Comparison of ENCODE assay signal across 27 cellular contexts in genomic region chr11:129855086-129855485, GRCh38. TPM values are rescaled to one million over a fixed set of nuclear protein-coding genes. Genes with fewer than 3 reads are reported as not detected.
A peak's percentile ranks its signal among the peaks of the same experiment; 100 is the strongest.
DNase-seq lines count a peak whose midpoint lies in the region; ATAC-seq and TF ChIP-seq lines count a peak whose summit lies in the region.
"Had no signal": no experiment of that assay in that cellular context is flagged by ENCODE, and none has a peak within 500 bp of the region (broad histone marks: within the 10 kb centered on the region; RNA-seq: fewer than 3 reads in every experiment).

No MANE protein-coding gene starts in this region.

- no peak overlapping the region for H3K4me3 Mint-ChIP-seq in activated CD8-positive, alpha-beta memory T cell treated with anti-CD3 and anti-CD28 coated beads, Interleukin-2, amount 10 ng/mL, durations not matched to agents 7 days and 5 days
- H3K4me3 Mint-ChIP-seq in Caco-2 (ENCODE audit: unreplicated experiment), result no peak overlapping the region
- peak overlapping the region in 2 of 3 donors; percentile 66 to 71 for H3K4me3 Mint-ChIP-seq in T-cell
- H3K4me3 Mint-ChIP-seq: brain; neural progenitor cell; stimulated activated naive B cell treated with anti-CD40 and anti-IgM and Interleukin-4, amounts not matched to agents 10 μg/mL and 1 μg/mL and 100 μg/mL, for 72 hours had no signal

- TF ChIP-seq CTCF in Caco-2 (IDR thresholded peaks at IDR 0.05; ENCODE audit: insufficient read depth in 1 of 2, low read depth in 1 of 2, low read length in 1 of 2, severe bottlenecking in 1 of 2, unreplicated experiment in 1 of 2), result no peak
- no peak for TF ChIP-seq CTCF in hepatocyte (IDR thresholded peaks at IDR 0.05; ENCODE audit: poor library complexity)

- H3K4me2 ChIP-seq in hepatocyte, result no peak overlapping the region
- H3K4me2 ChIP-seq: KMS-11, neural progenitor cell had no signal

- peaks cover 4% of the 10 kb centered on the region for H3K36me3 Mint-ChIP-seq in activated CD8-positive, alpha-beta memory T cell treated with anti-CD3 and anti-CD28 coated beads, Interleukin-2, amount 10 ng/mL, durations not matched to agents 7 days and 5 days
- peaks cover 67% of the 10 kb centered on the region for H3K36me3 Mint-ChIP-seq in Caco-2 (ENCODE audit: insufficient read depth, unreplicated experiment)
- H3K36me3 Mint-ChIP-seq in T-cell, result peaks cover 49% of the 10 kb centered on the region

- DNase-seq in activated CD8-positive, alpha-beta memory T cell treated with anti-CD3 and anti-CD28 coated beads for 24 hours, result peak; percentile 47
- DNase-seq in activated CD8-positive, alpha-beta memory T cell treated with anti-CD3 and anti-CD28 coated beads, Interleukin-2, amount 10 ng/mL, durations not matched to agents 7 days and 5 days, result no peak
- DNase-seq in Caco-2 (peak in 1 of 2 experiments; percentile 29), T-cell (no peak), hepatocyte (ENCODE audit: low spot score) (no peak), middle frontal gyrus (ENCODE audit: extremely low spot score, low spot score) (no peak), NOMO-1 (lab: John Stamatoyannopoulos, UW; ENCODE audit: unreplicated experiment in 2 of 2) (no peak)
- DNase-seq: activated CD4-positive, alpha-beta T cell treated with anti-CD3 and anti-CD28 coated beads for 48 hours; activated naive CD8-positive, alpha-beta T cell treated with anti-CD3 and anti-CD28 coated beads, Interleukin-2, amount 10 ng/mL, durations not matched to agents 7 days and 5 days; cortex of kidney; EL; H7; heart right ventricle; left ventricle myocardium superior; mucosa of descending colon; NCI-H1092; NCI-H2029 treated with DMSO at 0.1 percent for 48 hours; NCI-H510A treated with DMSO at 0.1 percent for 48 hours; stimulated activated CD4-positive, alpha-beta T cell treated with anti-CD3 and anti-CD28 coated beads, Interleukin-1b, Interleukin-23, amount 100 ng/mL, for 48 hours; stimulated activated naive B cell treated with anti-CD40 and anti-IgM and Interleukin-4, amounts not matched to agents 10 μg/mL and 1 μg/mL and 100 μg/mL, for 72 hours; tibial artery had no signal

- H3K9me3 Mint-ChIP-seq in activated CD8-positive, alpha-beta memory T cell treated with anti-CD3 and anti-CD28 coated beads, Interleukin-2, amount 10 ng/mL, durations not matched to agents 7 days and 5 days (ENCODE audit: low read depth), result no peaks in the 10 kb centered on the region
- H3K9me3 Mint-ChIP-seq in Caco-2 (ENCODE audit: unreplicated experiment) (no peaks in the 10 kb centered on the region), T-cell (no peaks in the 10 kb centered on the region)
- H3K9me3 Mint-ChIP-seq: activated naive CD8-positive, alpha-beta T cell treated with anti-CD3 and anti-CD28 coated beads, Interleukin-2, amount 10 ng/mL, durations not matched to agents 7 days and 5 days; brain; neural progenitor cell; stimulated activated naive B cell treated with anti-CD40 and anti-IgM and Interleukin-4, amounts not matched to agents 10 μg/mL and 1 μg/mL and 100 μg/mL, for 72 hours had no signal

- H3K9me2 ChIP-seq in hepatocyte (replicated peaks; ENCODE audit: insufficient read depth), result no peaks in the 10 kb centered on the region

- H3K27ac Mint-ChIP-seq in activated CD8-positive, alpha-beta memory T cell treated with anti-CD3 and anti-CD28 coated beads, Interleukin-2, amount 10 ng/mL, durations not matched to agents 7 days and 5 days, result no peak overlapping the region
- peak overlapping the region; percentile 15 for H3K27ac Mint-ChIP-seq in Caco-2 (ENCODE audit: unreplicated experiment)
- peak overlapping the region; percentile 99 to 100 for H3K27ac Mint-ChIP-seq in T-cell
- H3K27ac Mint-ChIP-seq: neural progenitor cell; stimulated activated naive B cell treated with anti-CD40 and anti-IgM and Interleukin-4, amounts not matched to agents 10 μg/mL and 1 μg/mL and 100 μg/mL, for 72 hours had no signal

- peak overlapping the region; percentile 81 for H3K27ac ChIP-seq in hepatocyte
- H3K27ac ChIP-seq: heart right ventricle, KMS-11, neural progenitor cell, tibial artery had no signal

- H3K36me3 ChIP-seq in Caco-2 (ENCODE audit: control insufficient read depth, insufficient read depth, low read length) (peaks cover 5% of the 10 kb centered on the region; the same call in 1 of the 2 replicates), hepatocyte (replicated peaks; ENCODE audit: insufficient read depth, low read depth) (no peaks in the 10 kb centered on the region)
- H3K36me3 ChIP-seq: neural progenitor cell, prostate gland had no signal

- H3K27me3 ChIP-seq in Caco-2 (replicated peaks; ENCODE audit: control insufficient read depth, insufficient read depth, low read length) (no peaks in the 10 kb centered on the region), hepatocyte (no peaks in the 10 kb centered on the region)
- H3K27me3 ChIP-seq: heart right ventricle, neural progenitor cell, tibial artery had no signal

- H2AFZ ChIP-seq in hepatocyte, result no peak overlapping the region
- H2AFZ ChIP-seq: neural progenitor cell had no signal

- POLR2A ChIA-PET in Caco-2 (lab: Charles Lee), result no interaction called here
- POLR2A ChIA-PET in T-cell (lab: Charles Lee), result no interaction called here

- CTCF ChIA-PET in activated CD8-positive, alpha-beta memory T cell treated with anti-CD3 and anti-CD28 coated beads, Interleukin-2, amount 10 ng/mL, durations not matched to agents 7 days and 5 days (lab: Charles Lee), result no interaction called here
- CTCF ChIA-PET in Caco-2 (lab: Charles Lee), result no interaction called here
- CTCF ChIA-PET in T-cell (lab: Charles Lee), result no interaction called here

- no peaks in the 10 kb centered on the region for H3K79me2 ChIP-seq in hepatocyte

- H3K4me3 ChIP-seq in Caco-2 (ENCODE audit: low read depth, low read length) (no peak overlapping the region), hepatocyte (no peak overlapping the region)
- H3K4me3 ChIP-seq: heart right ventricle, mucosa of descending colon, neural progenitor cell, prostate gland, tibial artery had no signal

- intact Hi-C loops in Caco-2 (cut with micrococcal nuclease; ENCODE audit: unreplicated experiment), result no loop called here

- ATAC-seq in activated CD8-positive, alpha-beta memory T cell treated with anti-CD3 and anti-CD28 coated beads, Interleukin-2, amount 10 ng/mL, durations not matched to agents 7 days and 5 days, result no peak
- no peak for ATAC-seq in T-cell (replicated peaks in 1 of 4)
- no peak for ATAC-seq in GM21737 (IDR thresholded peaks at IDR 0.05; ENCODE audit: unreplicated experiment)
- ATAC-seq: heart right ventricle; left ventricle myocardium superior; mucosa of descending colon; stimulated activated naive B cell treated with anti-CD40 and anti-IgM and Interleukin-4, amounts not matched to agents 10 μg/mL and 1 μg/mL and 100 μg/mL, for 72 hours had no signal

- no peaks in the 10 kb centered on the region for H3K27me3 Mint-ChIP-seq in activated CD8-positive, alpha-beta memory T cell treated with anti-CD3 and anti-CD28 coated beads, Interleukin-2, amount 10 ng/mL, durations not matched to agents 7 days and 5 days
- H3K27me3 Mint-ChIP-seq in Caco-2 (ENCODE audit: insufficient read depth, unreplicated experiment) (no peaks in the 10 kb centered on the region), T-cell (no peaks in the 10 kb centered on the region)
- H3K27me3 Mint-ChIP-seq: activated naive CD8-positive, alpha-beta T cell treated with anti-CD3 and anti-CD28 coated beads, Interleukin-2, amount 10 ng/mL, durations not matched to agents 7 days and 5 days; stimulated activated naive B cell treated with anti-CD40 and anti-IgM and Interleukin-4, amounts not matched to agents 10 μg/mL and 1 μg/mL and 100 μg/mL, for 72 hours had no signal

- H3K9me3 ChIP-seq in Caco-2 (no peaks in the 10 kb centered on the region), hepatocyte (ENCODE audit: low read depth) (no peaks in the 10 kb centered on the region)
- H3K9me3 ChIP-seq: heart right ventricle, mucosa of descending colon, prostate gland, tibial artery had no signal

- peaks cover 9% of the 10 kb centered on the region for H3K4me1 ChIP-seq in Caco-2
- H3K4me1 ChIP-seq in hepatocyte (ENCODE audit: insufficient read depth), result peaks cover 12% of the 10 kb centered on the region
- H3K4me1 ChIP-seq: neural progenitor cell, prostate gland, tibial artery had no signal

- WGBS in hepatocyte (ENCODE audit: low lambda C conversion rate, missing lambda C conversion rate), result 86% methylated on average over 11 of the region's 11 CpGs

- H4K20me1 ChIP-seq in hepatocyte (ENCODE audit: insufficient read depth, poor library complexity, severe bottlenecking), result no peaks in the 10 kb centered on the region

- BruUV-seq in Caco-2 (replicated peaks; lab: Mats Ljungman, UMichigan), result no TSS peak

- peaks cover 28% of the 10 kb centered on the region for H3K4me1 Mint-ChIP-seq in activated CD8-positive, alpha-beta memory T cell treated with anti-CD3 and anti-CD28 coated beads, Interleukin-2, amount 10 ng/mL, durations not matched to agents 7 days and 5 days
- H3K4me1 Mint-ChIP-seq in Caco-2 (ENCODE audit: low read depth, unreplicated experiment), result peaks cover 48% of the 10 kb centered on the region
- H3K4me1 Mint-ChIP-seq in T-cell, result peaks cover 53 to 76% (median 66%) of the 10 kb centered on the region in 3 donors
- H3K4me1 Mint-ChIP-seq: neural progenitor cell; stimulated activated naive B cell treated with anti-CD40 and anti-IgM and Interleukin-4, amounts not matched to agents 10 μg/mL and 1 μg/mL and 100 μg/mL, for 72 hours had no signal

RNA-seq across cellular contexts. Expression of gene TMEM45B, which starts 39.4 kb away (rescaled TPM):
- total RNA-seq in activated CD8-positive, alpha-beta memory T cell treated with anti-CD3 and anti-CD28 coated beads, Interleukin-2, amount 10 ng/mL, durations not matched to agents 7 days and 5 days, result under 1 TPM in 1 of 2 experiments, not detected in 1; 0.18 TPM
- total RNA-seq in Caco-2 (2022) (58.2 and 60.0 TPM in 2 replicates), T-cell (10 to 100 TPM in 3 of 5 donors, 1 to 10 TPM in 2; 1.4 to 22.7 (median 14.3) TPM), hepatocyte (114 and 129 TPM in 2 replicates)
- polyA plus RNA-seq in hepatocyte, result 71.0 and 97.2 TPM in 2 replicates
- total RNA-seq: skeletal muscle tissue had no signal
- polyA plus RNA-seq: heart right ventricle had no signal

RNA-seq across cellular contexts. Expression of gene NFRKB, which starts 40.3 kb away (rescaled TPM):
- 10 to 100 TPM; 31.8 to 39.9 TPM for total RNA-seq in activated CD8-positive, alpha-beta memory T cell treated with anti-CD3 and anti-CD28 coated beads, Interleukin-2, amount 10 ng/mL, durations not matched to agents 7 days and 5 days
- total RNA-seq in Caco-2 (2022), result 101 and 104 TPM in 2 replicates
- total RNA-seq in T-cell, result 10 to 100 TPM; 49.7 to 83.9 (median 65.9) TPM
- 19.3 and 27.3 TPM in 2 replicates for total RNA-seq in hepatocyte
- polyA plus RNA-seq in hepatocyte, result 12.8 and 21.0 TPM in 2 replicates

Comparison
In these comparisons a context has a peak if more than half of its experiments do, and no peak if none do; other contexts are left out.
1. H3K4me3 Mint-ChIP-seq: peak in T-cell (2 of 3); none in activated CD8-positive, alpha-beta memory T cell treated with anti-CD3 and anti-CD28 coated beads, Interleukin-2, amount 10 ng/mL, durations not matched to agents 7 days and 5 days (single experiment) and Caco-2 (single experiment).